ENCODE assay signal across 8 cellular contexts in the genomic region with DNA sequence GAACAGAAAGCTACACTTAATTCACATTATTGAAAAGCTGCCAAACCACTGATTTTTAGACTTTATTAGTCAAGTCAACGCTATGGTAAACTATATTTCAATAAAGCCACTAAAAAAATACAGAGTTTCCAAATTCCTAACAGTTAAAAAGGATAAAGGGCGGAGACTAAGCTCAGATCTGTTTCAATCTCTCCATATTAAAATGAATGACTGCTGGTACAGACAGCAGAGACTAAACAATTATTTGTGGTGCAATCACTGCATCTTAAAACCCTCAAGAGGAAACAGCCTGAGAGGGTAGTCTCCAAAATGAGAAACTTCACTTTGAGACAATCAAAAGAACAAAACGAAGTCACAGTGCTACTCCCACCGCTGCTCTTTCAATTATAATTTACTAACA. TPM values are rescaled to one million over a fixed set of nuclear protein-coding genes. Genes with fewer than 3 reads are reported as not detected.
A peak's percentile ranks its signal among the peaks of the same experiment; 100 is the strongest.
DNase-seq lines count a peak whose midpoint lies in the region; ATAC-seq, FAIRE-seq and TF ChIP-seq lines count a peak whose summit lies in the region.

No MANE protein-coding gene starts in this region.

- H3K9me3 Mint-ChIP-seq in activated CD8-positive, alpha-beta memory T cell treated with anti-CD3 and anti-CD28 coated beads, Interleukin-2, amount 10 ng/mL, durations not matched to agents 7 days and 5 days (ENCODE audit: low read depth): no peaks in the 10 kb centered on the region
- H3K9me3 Mint-ChIP-seq in activated naive CD8-positive, alpha-beta T cell (ENCODE audit: low read depth): no peaks in the 10 kb centered on the region

- peak overlapping the region; percentile 96 for H3K27ac Mint-ChIP-seq in activated CD8-positive, alpha-beta memory T cell treated with anti-CD3 and anti-CD28 coated beads, Interleukin-2, amount 10 ng/mL, durations not matched to agents 7 days and 5 days
- peak overlapping the region; percentile 93 for H3K27ac Mint-ChIP-seq in activated naive CD8-positive, alpha-beta T cell

- no peaks in the 10 kb centered on the region for H3K27me3 Mint-ChIP-seq in activated CD8-positive, alpha-beta memory T cell treated with anti-CD3 and anti-CD28 coated beads, Interleukin-2, amount 10 ng/mL, durations not matched to agents 7 days and 5 days
- H3K27me3 Mint-ChIP-seq in activated naive CD8-positive, alpha-beta T cell: no peaks in the 10 kb centered on the region

- CTCF ChIA-PET in activated CD8-positive, alpha-beta memory T cell treated with anti-CD3 and anti-CD28 coated beads, Interleukin-2, amount 10 ng/mL, durations not matched to agents 7 days and 5 days (lab: Charles Lee): interaction anchor here (0.6 to 3.7 kb wide), 5 partner anchors 10 to 348 kb away, joined by 3 to 16 read pairs (median 3); no protein-coding TSS in a partner anchor

- H3K27ac ChIP-seq in kidney (ENCODE audit: low read depth in 2 of 2, low read length in 2 of 2) (peak overlapping the region; percentile 29 to 41), thoracic aorta (peak overlapping the region; percentile 95 to 96)

- H3K36me3 ChIP-seq in kidney (ENCODE audit: control insufficient read depth in 1 of 2, insufficient read depth in 2 of 2, low read length in 2 of 2) (no peaks in the 10 kb centered on the region), thoracic aorta (no peaks in the 10 kb centered on the region)

- no peaks in the 10 kb centered on the region for H3K9me3 ChIP-seq in kidney (ENCODE audit: control insufficient read depth in 1 of 2, low read length in 2 of 2)
- H3K9me3 ChIP-seq in thoracic aorta: no peaks in the 10 kb centered on the region

- ATAC-seq in activated CD8-positive, alpha-beta memory T cell treated with anti-CD3 and anti-CD28 coated beads, Interleukin-2, amount 10 ng/mL, durations not matched to agents 7 days and 5 days: no peak
- ATAC-seq in thoracic aorta (ENCODE audit: insufficient number of reproducible peaks, low FRiP score, low read depth) (no peak), GM18868 (IDR thresholded peaks at IDR 0.05; ENCODE audit: unreplicated experiment) (no peak), HG02870 (IDR thresholded peaks at IDR 0.05; ENCODE audit: unreplicated experiment) (no peak)

- DNase-seq in activated CD8-positive, alpha-beta memory T cell treated with anti-CD3 and anti-CD28 coated beads, Interleukin-2, amount 10 ng/mL, durations not matched to agents 7 days and 5 days: no peak
- no peak for DNase-seq in activated CD8-positive, alpha-beta memory T cell treated with anti-CD3 and anti-CD28 coated beads, Interleukin-2, amount 50 U/mL, for 4 hours
- no peak for DNase-seq in kidney
- DNase-seq in thoracic aorta (ENCODE audit: low spot score): no peak
- DNase-seq in NCI-H1092 treated with DMSO at 0.1 percent for 48 hours (lab: John Stamatoyannopoulos, UW): no peak

- peaks cover 47% of the 10 kb centered on the region for H3K4me1 Mint-ChIP-seq in activated CD8-positive, alpha-beta memory T cell treated with anti-CD3 and anti-CD28 coated beads, Interleukin-2, amount 10 ng/mL, durations not matched to agents 7 days and 5 days
- peaks cover 61% of the 10 kb centered on the region for H3K4me1 Mint-ChIP-seq in activated naive CD8-positive, alpha-beta T cell (ENCODE audit: low read depth)

- H3K36me3 Mint-ChIP-seq in activated CD8-positive, alpha-beta memory T cell treated with anti-CD3 and anti-CD28 coated beads, Interleukin-2, amount 10 ng/mL, durations not matched to agents 7 days and 5 days: peaks cover 6% of the 10 kb centered on the region
- peaks cover 2% of the 10 kb centered on the region for H3K36me3 Mint-ChIP-seq in activated naive CD8-positive, alpha-beta T cell

- no peak for FAIRE-seq in kidney (lab: Jason Lieb, UNC)

- peaks cover 14 to 27% of the 10 kb centered on the region in 2 donors for H3K4me1 ChIP-seq in kidney (ENCODE audit: control insufficient read depth in 1 of 2, insufficient read depth in 1 of 2, low read depth in 1 of 2, low read length in 2 of 2)
- H3K4me1 ChIP-seq in thoracic aorta (ENCODE audit: control insufficient read depth in 1 of 2, low read depth in 2 of 2): peaks cover 21 to 58% of the 10 kb centered on the region in 2 donors

- H3K4me3 Mint-ChIP-seq in activated CD8-positive, alpha-beta memory T cell treated with anti-CD3 and anti-CD28 coated beads, Interleukin-2, amount 10 ng/mL, durations not matched to agents 7 days and 5 days: peak overlapping the region; percentile 95
- peak overlapping the region; percentile 93 for H3K4me3 Mint-ChIP-seq in activated naive CD8-positive, alpha-beta T cell

- TF ChIP-seq CTCF in kidney (IDR thresholded peaks at IDR 0.05; ENCODE audit: borderline replicate concordance, extremely low read depth, insufficient read depth): no peak
- no peak for TF ChIP-seq CTCF in thoracic aorta (IDR thresholded peaks at IDR 0.05)

- H3K4me3 ChIP-seq in kidney (ENCODE audit: low read length in 2 of 2) (peak overlapping the region; percentile 72 to 76), thoracic aorta (peak overlapping the region; percentile 92)

- no peaks in the 10 kb centered on the region for H3K27me3 ChIP-seq in thoracic aorta (replicated peaks; ENCODE audit: insufficient read depth)

- H3K9ac ChIP-seq in kidney (ENCODE audit: low read length in 2 of 2): peak overlapping the region; percentile 39 to 84

- intact Hi-C loops in kidney (cut with DNase I): no loop called here

RNA-seq across cellular contexts. Expression of a gene that starts 1.3 kb away (rescaled TPM):
- total RNA-seq in activated CD8-positive, alpha-beta memory T cell treated with anti-CD3 and anti-CD28 coated beads, Interleukin-2, amount 10 ng/mL, durations not matched to agents 7 days and 5 days: 10 to 100 TPM; 60.5 to 71.8 TPM
- total RNA-seq in kidney (57.0 TPM), thoracic aorta (10 to 100 TPM; 69.0 to 92.2 TPM)
- polyA plus RNA-seq in kidney (ENCODE audit: insufficient read depth, low read depth, low replicate concordance): 20.4 TPM
